In the genomic region with DNA sequence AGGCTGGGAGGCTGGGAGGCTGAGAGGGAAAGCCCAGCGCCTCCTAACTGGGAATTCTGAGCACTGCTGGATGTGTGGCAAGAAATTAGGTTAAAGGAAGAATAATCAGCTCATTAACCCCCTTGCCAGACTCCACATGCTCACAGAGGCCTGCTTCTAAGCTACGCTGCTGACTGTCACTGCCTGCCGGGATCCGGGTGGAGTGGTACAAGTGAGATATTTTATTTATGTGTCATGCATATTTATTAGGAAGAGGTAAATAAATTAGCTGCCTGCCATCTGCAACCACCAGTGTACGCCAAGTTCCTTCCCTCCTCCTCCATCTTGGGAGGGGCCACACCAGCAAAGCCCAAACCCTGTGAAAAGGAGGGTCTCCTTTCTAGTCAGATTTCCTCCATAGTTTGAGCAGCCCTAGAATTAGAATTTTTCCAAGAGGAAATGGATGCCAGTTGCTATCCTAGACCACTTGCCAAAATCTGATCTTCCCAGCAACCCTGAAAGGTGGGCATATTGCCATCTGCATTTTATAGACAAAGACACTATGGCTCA, we compare ENCODE assay signal across 21 cellular contexts. TPM values are rescaled to one million over a fixed set of nuclear protein-coding genes. Genes with fewer than 3 reads are reported as not detected.
"Had no signal": no experiment of that assay in that cellular context is flagged by ENCODE, and none has a peak within 500 bp of the region (broad histone marks: within the 10 kb centered on the region; RNA-seq: fewer than 3 reads in every experiment).

No MANE protein-coding gene starts in this region.

- H3K36me3 ChIP-seq: gastrocnemius medialis, heart right ventricle, right atrium auricular region, sigmoid colon, suprapubic skin, tibial artery, upper lobe of left lung, uterus had no signal

- DNase-seq: effector memory CD4-positive, alpha-beta T cell; gastrocnemius medialis; heart right ventricle; hypothalamus; islet precursor cell; mammary epithelial cell; naive thymus-derived CD8-positive, alpha-beta T cell; posterior cingulate gyrus; sigmoid colon; stimulated activated CD4-positive, alpha-beta T cell treated with anti-CD3 and anti-CD28 coated beads, Interleukin-12 subunit alpha, Interleukin-12 subunit beta, amount 100 ng/mL, for 4 hours; stimulated activated naive CD4-positive, alpha-beta T cell treated with Interleukin-2 at 50 U/mL for 16 hours; tibial artery; upper lobe of left lung; uterus had no signal

- H3K36me3 Mint-ChIP-seq: naive thymus-derived CD8-positive, alpha-beta T cell had no signal

- H3K9me3 Mint-ChIP-seq: naive thymus-derived CD8-positive, alpha-beta T cell had no signal

- H3K27me3 ChIP-seq: gastrocnemius medialis, right atrium auricular region, sigmoid colon, upper lobe of left lung, uterus had no signal

- H3K27ac ChIP-seq: gastrocnemius medialis, heart right ventricle, right atrium auricular region, sigmoid colon, skin epidermis, suprapubic skin, tibial artery, upper lobe of left lung, uterus had no signal

- FAIRE-seq: endometrium had no signal

- H3K4me1 Mint-ChIP-seq: naive thymus-derived CD8-positive, alpha-beta T cell had no signal

- ATAC-seq: esophagus mucosa; gastrocnemius medialis; heart right ventricle; left lobe of liver; naive thymus-derived CD8-positive, alpha-beta T cell had no signal

- H3K9me3 ChIP-seq: gastrocnemius medialis, heart right ventricle, right atrium auricular region, sigmoid colon, suprapubic skin, tibial artery, upper lobe of left lung, uterus had no signal

- H3K4me3 ChIP-seq: gastrocnemius medialis, heart right ventricle, right atrium auricular region, sigmoid colon, skin epidermis, suprapubic skin, tibial artery, upper lobe of left lung, uterus had no signal

- H3K4me3 Mint-ChIP-seq: naive thymus-derived CD8-positive, alpha-beta T cell had no signal

- H3K27ac Mint-ChIP-seq: naive thymus-derived CD8-positive, alpha-beta T cell had no signal

- H3K4me1 ChIP-seq: heart right ventricle, right atrium auricular region, sigmoid colon, suprapubic skin, tibial artery, upper lobe of left lung, uterus had no signal

RNA-seq across cellular contexts. Expression of a gene that starts 43.5 kb away (rescaled TPM):
- total RNA-seq: mononuclear cell; naive thymus-derived CD8-positive, alpha-beta T cell had no signal
- polyA plus RNA-seq: naive thymus-derived CD8-positive, alpha-beta T cell had no signal
